ENCODE assay signal across 22 cellular contexts in the genomic region with DNA sequence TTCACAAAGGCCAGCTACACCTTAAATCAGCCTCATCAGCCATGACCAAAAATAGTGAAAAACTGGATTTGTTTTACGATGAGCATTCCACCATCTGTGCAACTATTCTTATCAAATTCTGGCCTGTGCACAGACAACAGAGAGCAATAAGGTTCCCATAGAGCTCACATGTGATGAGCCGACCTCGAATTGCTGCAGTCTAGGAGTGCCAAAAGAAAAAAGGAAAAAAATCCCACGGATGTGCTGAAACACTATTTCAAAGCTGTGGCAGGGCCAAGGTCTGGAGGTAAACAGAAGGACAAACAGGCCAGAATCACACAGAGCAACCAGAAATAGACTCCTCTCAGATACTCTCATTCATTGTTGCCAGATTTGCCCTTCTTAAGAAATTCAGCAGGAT.
"Had no signal": no experiment of that assay in that cellular context is flagged by ENCODE, and none has a peak within 500 bp of the region (broad histone marks: within the 10 kb centered on the region; RNA-seq: fewer than 3 reads in every experiment).

No MANE protein-coding gene starts in this region.

- H3K4me3 Mint-ChIP-seq: naive thymus-derived CD4-positive, alpha-beta T cell; nephron progenitor cell; stimulated activated memory B cell treated with anti-CD40 and anti-IgM and Interleukin-4, amounts not matched to agents 10 μg/mL and 1 μg/mL and 100 μg/mL, for 72 hours; stimulated activated naive CD8-positive, alpha-beta T cell treated with anti-CD3 and anti-CD28 coated beads, Interleukin-15, Interleukin-2, amounts not matched to agents 100 ng/mL and 50 ng/mL, for 24 hours had no signal

- H3K4me3 ChIP-seq: dorsolateral prefrontal cortex, heart left ventricle, ovary, spleen, tibial artery, upper lobe of left lung, uterus had no signal

- H3K36me3 ChIP-seq: heart left ventricle, ovary, spleen, tibial artery, upper lobe of left lung, uterus had no signal

- H3K4me1 Mint-ChIP-seq: naive thymus-derived CD4-positive, alpha-beta T cell; stimulated activated memory B cell treated with anti-CD40 and anti-IgM and Interleukin-4, amounts not matched to agents 10 μg/mL and 1 μg/mL and 100 μg/mL, for 72 hours had no signal

- ATAC-seq: heart left ventricle; left colon; naive thymus-derived CD4-positive, alpha-beta T cell; right cardiac atrium; stimulated activated memory B cell treated with anti-CD40 and anti-IgM and Interleukin-4, amounts not matched to agents 10 μg/mL and 1 μg/mL and 100 μg/mL, for 72 hours had no signal

- H3K9me3 ChIP-seq: heart left ventricle, ovary, spleen, tibial artery, upper lobe of left lung, uterus had no signal

- H3K4me1 ChIP-seq: heart left ventricle, spleen, tibial artery, upper lobe of left lung, uterus had no signal

- DNase-seq: cortex of kidney; effector CD8-positive, alpha-beta T cell; foreskin melanocyte; heart left ventricle; hippocampal formation; left colon; mesendoderm; naive thymus-derived CD4-positive, alpha-beta T cell; nephron progenitor cell; ovary; right cardiac atrium; spleen; stimulated activated CD4-positive, alpha-beta T cell treated with anti-CD3 and anti-CD28 coated beads, Interleukin-15, amount 100 ng/mL, for 24 hours; stimulated activated CD4-positive, alpha-beta T cell treated with anti-CD3 and anti-CD28 coated beads, Interleukin-1b, Interleukin-23, amount 100 ng/mL, for 48 hours; stimulated activated CD4-positive, alpha-beta T cell treated with anti-CD3 and anti-CD28 coated beads, Interleukin-4, amount 100 ng/mL, for 24 hours; tibial artery; upper lobe of left lung; uterus had no signal

- H3K36me3 Mint-ChIP-seq: naive thymus-derived CD4-positive, alpha-beta T cell; stimulated activated memory B cell treated with anti-CD40 and anti-IgM and Interleukin-4, amounts not matched to agents 10 μg/mL and 1 μg/mL and 100 μg/mL, for 72 hours had no signal

- H3K9me3 Mint-ChIP-seq: nephron progenitor cell; stimulated activated naive CD8-positive, alpha-beta T cell treated with anti-CD3 and anti-CD28 coated beads, Interleukin-15, Interleukin-2, amounts not matched to agents 100 ng/mL and 50 ng/mL, for 24 hours had no signal

- H3K27ac Mint-ChIP-seq: naive thymus-derived CD4-positive, alpha-beta T cell; nephron progenitor cell; progenitor cell of endocrine pancreas; stimulated activated memory B cell treated with anti-CD40 and anti-IgM and Interleukin-4, amounts not matched to agents 10 μg/mL and 1 μg/mL and 100 μg/mL, for 72 hours; stimulated activated naive CD8-positive, alpha-beta T cell treated with anti-CD3 and anti-CD28 coated beads, Interleukin-15, Interleukin-2, amounts not matched to agents 100 ng/mL and 50 ng/mL, for 24 hours had no signal

- H3K27me3 Mint-ChIP-seq: progenitor cell of endocrine pancreas; stimulated activated memory B cell treated with anti-CD40 and anti-IgM and Interleukin-4, amounts not matched to agents 10 μg/mL and 1 μg/mL and 100 μg/mL, for 72 hours; stimulated activated naive CD8-positive, alpha-beta T cell treated with anti-CD3 and anti-CD28 coated beads, Interleukin-15, Interleukin-2, amounts not matched to agents 100 ng/mL and 50 ng/mL, for 24 hours had no signal

- H3K27ac ChIP-seq: dorsolateral prefrontal cortex, heart left ventricle, ovary, spleen, tibial artery, upper lobe of left lung, uterus had no signal

- H3K27me3 ChIP-seq: dorsolateral prefrontal cortex, heart left ventricle, ovary, spleen, tibial artery, upper lobe of left lung, uterus had no signal
